ENCODE assay signal across 10 cellular contexts in the genomic region with DNA sequence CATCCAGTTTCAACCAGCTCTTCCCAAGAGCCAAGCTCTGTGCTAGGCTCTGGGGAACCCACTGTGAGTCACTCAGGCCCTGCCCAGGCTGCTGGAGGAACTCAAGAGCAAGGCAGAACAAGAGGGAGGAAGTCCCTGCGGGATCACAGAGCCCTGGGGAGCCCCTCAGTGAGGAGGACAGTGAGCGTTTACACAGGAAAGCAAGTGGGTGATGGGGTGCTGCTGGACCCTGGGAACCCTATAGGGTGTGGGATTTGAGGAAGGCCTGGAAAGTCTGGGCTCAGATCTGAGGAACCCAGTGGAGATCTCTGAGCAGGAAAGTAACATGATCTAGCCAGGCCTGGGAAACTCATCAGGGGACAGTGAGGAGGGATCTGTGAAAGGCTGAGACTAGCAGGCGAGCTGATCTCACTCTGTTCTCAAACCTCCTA.
A peak's percentile ranks its signal among the peaks of the same experiment; 100 is the strongest.
DNase-seq lines count a peak whose midpoint lies in the region; ATAC-seq and TF ChIP-seq lines count a peak whose summit lies in the region.
"Had no signal": no experiment of that assay in that cellular context is flagged by ENCODE, and none has a peak within 500 bp of the region (broad histone marks: within the 10 kb centered on the region; RNA-seq: fewer than 3 reads in every experiment).

No MANE protein-coding gene starts in this region.

- H3K36me3 Mint-ChIP-seq in activated naive CD8-positive, alpha-beta T cell treated with anti-CD3 and anti-CD28 coated beads, Interleukin-2, amount 10 ng/mL, durations not matched to agents 7 days and 5 days, result no peaks in the 10 kb centered on the region
- no peaks in the 10 kb centered on the region for H3K36me3 Mint-ChIP-seq in activated naive CD8-positive, alpha-beta T cell treated with anti-CD3 and anti-CD28 coated beads, Interleukin-2, amount 50 U/mL, for 24 hours (ENCODE audit: low read depth)
- H3K36me3 Mint-ChIP-seq in activated T-helper 17 cell treated with anti-CD3 and anti-CD28 coated beads, Interleukin-2, amount 50 U/mL, for 72 hours (ENCODE audit: low read depth), result no peaks in the 10 kb centered on the region

- WGBS in transverse colon (ENCODE audit: low coverage in 1 of 2), 2 donors, result 78% methylated on average over 3 of the region's 3 CpGs; no CpG with 5 or more reads in 1 of the 2 donors

- POLR2A ChIA-PET in activated naive CD8-positive, alpha-beta T cell treated with anti-CD3 and anti-CD28 coated beads, Interleukin-2, amount 10 ng/mL, durations not matched to agents 7 days and 5 days (lab: Charles Lee), result no interaction called here

- no peak for ATAC-seq in activated naive CD8-positive, alpha-beta T cell treated with anti-CD3 and anti-CD28 coated beads, Interleukin-2, amount 10 ng/mL, durations not matched to agents 7 days and 5 days (ENCODE audit: low read depth)
- no peak for ATAC-seq in activated naive CD8-positive, alpha-beta T cell treated with anti-CD3 and anti-CD28 coated beads, Interleukin-2, amount 50 U/mL, for 24 hours
- no peak for ATAC-seq in activated T-helper 17 cell treated with anti-CD3 and anti-CD28 coated beads, Interleukin-2, amount 50 U/mL, for 72 hours (replicated peaks)
- ATAC-seq in HG02938 (IDR thresholded peaks at IDR 0.05; ENCODE audit: unreplicated experiment) (no peak), GM18870 (IDR thresholded peaks at IDR 0.05; ENCODE audit: unreplicated experiment) (no peak)

- TF ChIP-seq POLR2A in transverse colon (IDR thresholded peaks at IDR 0.05), result no peak

- H3K4me1 Mint-ChIP-seq in activated naive CD8-positive, alpha-beta T cell treated with anti-CD3 and anti-CD28 coated beads, Interleukin-2, amount 10 ng/mL, durations not matched to agents 7 days and 5 days, result peaks cover 36% of the 10 kb centered on the region
- peaks cover 29% of the 10 kb centered on the region for H3K4me1 Mint-ChIP-seq in activated naive CD8-positive, alpha-beta T cell treated with anti-CD3 and anti-CD28 coated beads, Interleukin-2, amount 50 U/mL, for 24 hours
- H3K4me1 Mint-ChIP-seq in activated T-helper 17 cell treated with anti-CD3 and anti-CD28 coated beads, Interleukin-2, amount 50 U/mL, for 72 hours, result peaks cover 4% of the 10 kb centered on the region

- TF ChIP-seq EP300 in transverse colon (IDR thresholded peaks at IDR 0.05; ENCODE audit: low read depth), result no peak

- peaks cover 9% of the 10 kb centered on the region for H3K27me3 Mint-ChIP-seq in activated naive CD8-positive, alpha-beta T cell treated with anti-CD3 and anti-CD28 coated beads, Interleukin-2, amount 10 ng/mL, durations not matched to agents 7 days and 5 days
- H3K27me3 Mint-ChIP-seq in activated naive CD8-positive, alpha-beta T cell treated with anti-CD3 and anti-CD28 coated beads, Interleukin-2, amount 50 U/mL, for 24 hours, result peaks cover 3% of the 10 kb centered on the region
- H3K27me3 Mint-ChIP-seq in activated T-helper 17 cell treated with anti-CD3 and anti-CD28 coated beads, Interleukin-2, amount 50 U/mL, for 72 hours, result peaks cover 5% of the 10 kb centered on the region

- peak overlapping the region; percentile 8 for H3K27ac Mint-ChIP-seq in activated naive CD8-positive, alpha-beta T cell treated with anti-CD3 and anti-CD28 coated beads, Interleukin-2, amount 10 ng/mL, durations not matched to agents 7 days and 5 days
- H3K27ac Mint-ChIP-seq in activated naive CD8-positive, alpha-beta T cell treated with anti-CD3 and anti-CD28 coated beads, Interleukin-2, amount 50 U/mL, for 24 hours, result no peak overlapping the region
- peak overlapping the region; percentile 12 for H3K27ac Mint-ChIP-seq in activated T-helper 17 cell treated with anti-CD3 and anti-CD28 coated beads, Interleukin-2, amount 50 U/mL, for 72 hours

- in situ Hi-C loops in transverse colon (cut with MboI; ENCODE audit: low pct_ligation_motif_present in 1 of 4, low pct_unique_long_range_greater_than_20kb in 1 of 4, low sequenced_read_pairs in 3 of 4), result no loop called here

- no peaks in the 10 kb centered on the region for H3K36me3 ChIP-seq in transverse colon

- TF ChIP-seq CTCF in transverse colon (IDR thresholded peaks at IDR 0.05), result no peak

- no peaks in the 10 kb centered on the region for H3K9me3 ChIP-seq in transverse colon

- H3K4me3 ChIP-seq in transverse colon, result no peak overlapping the region

- no peaks in the 10 kb centered on the region for H3K27me3 ChIP-seq in transverse colon

- H3K27ac ChIP-seq in transverse colon, result peak overlapping the region; percentile 23 to 74 (median 42)

- no peak for DNase-seq in activated naive CD8-positive, alpha-beta T cell treated with anti-CD3 and anti-CD28 coated beads, Interleukin-2, amount 10 ng/mL, durations not matched to agents 7 days and 5 days
- DNase-seq in activated naive CD8-positive, alpha-beta T cell treated with anti-CD3 and anti-CD28 coated beads, Interleukin-2, amount 50 U/mL, for 24 hours, result no peak
- DNase-seq in iris pigment epithelial cell (ENCODE audit: low read depth) (peak; percentile 50), transverse colon (no peak), NCI-H526 (lab: John Stamatoyannopoulos, UW) (no peak)
- DNase-seq: activated CD4-positive, alpha-beta T cell treated with anti-CD3 and anti-CD28 coated beads for 1 hour; amniotic stem cell had no signal

- no peaks in the 10 kb centered on the region for H3K9me3 Mint-ChIP-seq in activated naive CD8-positive, alpha-beta T cell treated with anti-CD3 and anti-CD28 coated beads, Interleukin-2, amount 10 ng/mL, durations not matched to agents 7 days and 5 days
- no peaks in the 10 kb centered on the region for H3K9me3 Mint-ChIP-seq in activated naive CD8-positive, alpha-beta T cell treated with anti-CD3 and anti-CD28 coated beads, Interleukin-2, amount 50 U/mL, for 24 hours
- H3K9me3 Mint-ChIP-seq in activated T-helper 17 cell treated with anti-CD3 and anti-CD28 coated beads, Interleukin-2, amount 50 U/mL, for 72 hours, result no peaks in the 10 kb centered on the region

- peaks cover 0 to 31% (median 6%) of the 10 kb centered on the region in 4 donors for H3K4me1 ChIP-seq in transverse colon

- intact Hi-C loops in transverse colon (cut with DNase I; ENCODE audit: low total_unique reads), result no loop called here

- no peak overlapping the region for H3K4me3 Mint-ChIP-seq in activated naive CD8-positive, alpha-beta T cell treated with anti-CD3 and anti-CD28 coated beads, Interleukin-2, amount 10 ng/mL, durations not matched to agents 7 days and 5 days
- H3K4me3 Mint-ChIP-seq in activated naive CD8-positive, alpha-beta T cell treated with anti-CD3 and anti-CD28 coated beads, Interleukin-2, amount 50 U/mL, for 24 hours, result no peak overlapping the region
- H3K4me3 Mint-ChIP-seq in activated T-helper 17 cell treated with anti-CD3 and anti-CD28 coated beads, Interleukin-2, amount 50 U/mL, for 72 hours, result no peak overlapping the region
